ENCODE assay signal across 11 cellular contexts in genomic region chr19:31448221-31448657, GRCh38.
DNase-seq lines count a peak whose midpoint lies in the region; ATAC-seq and TF ChIP-seq lines count a peak whose summit lies in the region.
"Had no signal": no experiment of that assay in that cellular context is flagged by ENCODE, and none has a peak within 500 bp of the region (broad histone marks: within the 10 kb centered on the region; RNA-seq: fewer than 3 reads in every experiment).

No MANE protein-coding gene starts in this region.

- no peaks in the 10 kb centered on the region for H3K36me3 Mint-ChIP-seq in Calu3 (ENCODE audit: insufficient read depth, unreplicated experiment)
- H3K36me3 Mint-ChIP-seq in stimulated activated effector memory CD8-positive, alpha-beta T cell treated with anti-CD3 and anti-CD28 coated beads, Interleukin-12 subunit alpha, Interleukin-12 subunit beta, amount 100 ng/mL, for 72 hours, result no peaks in the 10 kb centered on the region
- H3K36me3 Mint-ChIP-seq: activated CD4-positive, alpha-beta memory T cell treated with anti-CD3 and anti-CD28 coated beads for 36 hours had no signal

- H3K4me1 Mint-ChIP-seq in Calu3 (ENCODE audit: low read depth, unreplicated experiment), result no peaks in the 10 kb centered on the region
- no peaks in the 10 kb centered on the region for H3K4me1 Mint-ChIP-seq in stimulated activated effector memory CD8-positive, alpha-beta T cell treated with anti-CD3 and anti-CD28 coated beads, Interleukin-12 subunit alpha, Interleukin-12 subunit beta, amount 100 ng/mL, for 72 hours

- H3K9me3 ChIP-seq in BE2C, result no peaks in the 10 kb centered on the region

- no peaks in the 10 kb centered on the region for H3K27me3 Mint-ChIP-seq in Calu3 (ENCODE audit: unreplicated experiment)

- TF ChIP-seq CTCF in BE2C (IDR thresholded peaks at IDR 0.05; ENCODE audit: low read depth, low read length) (no peak), fibroblast of the aortic adventitia (IDR thresholded peaks at IDR 0.05; ENCODE audit: insufficient read depth, low read length) (no peak), omental fat pad (IDR thresholded peaks at IDR 0.05) (no peak), Calu3 (IDR thresholded peaks at IDR 0.05; ENCODE audit: unreplicated experiment) (no peak)

- no TSS peak for BruUV-seq in Calu3 (replicated peaks; lab: Mats Ljungman, UMichigan)

- no peak overlapping the region for H3K4me3 Mint-ChIP-seq in Calu3 (ENCODE audit: low read depth, unreplicated experiment)
- no peak overlapping the region for H3K4me3 Mint-ChIP-seq in stimulated activated effector memory CD8-positive, alpha-beta T cell treated with anti-CD3 and anti-CD28 coated beads, Interleukin-12 subunit alpha, Interleukin-12 subunit beta, amount 100 ng/mL, for 72 hours
- H3K4me3 Mint-ChIP-seq: activated CD4-positive, alpha-beta memory T cell treated with anti-CD3 and anti-CD28 coated beads for 36 hours; dendritic cell treated with granulocyte-macrophage colony-stimulating factor and Interleukin-4, amounts not matched to agents 40 ng/mL and 50 ng/mL, for 4 days had no signal

- CTCF ChIA-PET in Calu3 (lab: Charles Lee), result no interaction called here

- DNase-seq in BE2C (peak; percentile 83), NCI-H2196 (lab: John Stamatoyannopoulos, UW; ENCODE audit: unreplicated experiment) (peak; percentile 71), fibroblast of the aortic adventitia (ENCODE audit: low read depth) (peak; percentile 79), omental fat pad (ENCODE audit: low spot score) (no peak), Calu3 (no peak), CD1c-positive myeloid dendritic cell (ENCODE audit: extremely low spot score) (no peak), NK-92 (lab: John Stamatoyannopoulos, UW; ENCODE audit: unreplicated experiment) (no peak)
- no peak for DNase-seq in stimulated activated effector memory CD8-positive, alpha-beta T cell treated with anti-CD3 and anti-CD28 coated beads, Interleukin-12 subunit alpha, Interleukin-12 subunit beta, amount 100 ng/mL, for 72 hours (ENCODE audit: low spot score in 2 of 2)
- DNase-seq: activated CD4-positive, alpha-beta memory T cell treated with anti-CD3 and anti-CD28 coated beads for 36 hours; GDM1 had no signal

- ATAC-seq in omental fat pad (ENCODE audit: low FRiP score), result peak; percentile 37
- ATAC-seq in stimulated activated effector memory CD8-positive, alpha-beta T cell treated with anti-CD3 and anti-CD28 coated beads, Interleukin-12 subunit alpha, Interleukin-12 subunit beta, amount 100 ng/mL, for 72 hours, result no peak

- no peaks in the 10 kb centered on the region for H3K27me3 ChIP-seq in BE2C

- no peak overlapping the region for H3K27ac Mint-ChIP-seq in Calu3 (ENCODE audit: unreplicated experiment)
- H3K27ac Mint-ChIP-seq in stimulated activated effector memory CD8-positive, alpha-beta T cell treated with anti-CD3 and anti-CD28 coated beads, Interleukin-12 subunit alpha, Interleukin-12 subunit beta, amount 100 ng/mL, for 72 hours, result no peak overlapping the region
- H3K27ac Mint-ChIP-seq: activated CD4-positive, alpha-beta memory T cell treated with anti-CD3 and anti-CD28 coated beads for 36 hours; dendritic cell treated with granulocyte-macrophage colony-stimulating factor and Interleukin-4, amounts not matched to agents 40 ng/mL and 50 ng/mL, for 4 days had no signal

- H3K9me3 Mint-ChIP-seq in Calu3 (ENCODE audit: low read depth, unreplicated experiment), result peaks cover 9% of the 10 kb centered on the region
- peaks cover 4% of the 10 kb centered on the region for H3K9me3 Mint-ChIP-seq in stimulated activated effector memory CD8-positive, alpha-beta T cell treated with anti-CD3 and anti-CD28 coated beads, Interleukin-12 subunit alpha, Interleukin-12 subunit beta, amount 100 ng/mL, for 72 hours

- no peaks in the 10 kb centered on the region for H3K36me3 ChIP-seq in BE2C

- H3K4me1 ChIP-seq in BE2C, result peaks cover 3% of the 10 kb centered on the region; the same call in 1 of the 2 replicates

- H3K4me3 ChIP-seq in BE2C (ENCODE audit: low read depth, low read length), result no peak overlapping the region
- no peak overlapping the region for H3K4me3 ChIP-seq in fibroblast of the aortic adventitia (ENCODE audit: low read depth, low read length)

- intact Hi-C loops in Calu3 (cut with micrococcal nuclease; ENCODE audit: unreplicated experiment), result no loop called here

Comparison
In these comparisons a context has a peak if more than half of its experiments do, and no peak if none do; other contexts are left out.
1. DNase-seq: peak in BE2C (single experiment), NCI-H2196 (single experiment) and fibroblast of the aortic adventitia (single experiment); none in omental fat pad (single experiment), Calu3 (single experiment), CD1c-positive myeloid dendritic cell (single experiment), NK-92 (single experiment) and stimulated activated effector memory CD8-positive, alpha-beta T cell treated with anti-CD3 and anti-CD28 coated beads, Interleukin-12 subunit alpha, Interleukin-12 subunit beta, amount 100 ng/mL, for 72 hours (0 of 2).